ENCODE assay signal across 37 cellular contexts in the genomic region with DNA sequence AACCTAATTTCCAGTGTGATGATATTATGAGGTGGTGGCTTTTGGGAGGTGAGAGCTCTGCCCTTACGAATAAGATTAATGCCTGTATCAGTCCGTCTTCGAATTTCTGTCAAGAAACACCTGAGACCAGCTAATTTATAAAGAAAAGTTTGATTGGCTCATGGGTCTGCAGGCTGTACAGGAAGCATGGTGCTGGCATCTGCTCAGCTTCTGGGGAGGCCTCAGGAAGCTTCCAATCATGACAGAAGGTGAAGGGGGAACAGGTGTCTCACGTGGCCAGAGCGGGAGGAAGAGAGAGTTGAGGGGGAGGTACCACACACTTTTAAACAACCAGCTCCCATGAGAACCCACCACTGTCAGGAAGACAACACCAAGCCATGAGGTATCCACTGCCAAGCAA. TPM values are rescaled to one million over a fixed set of nuclear protein-coding genes. Genes with fewer than 3 reads are reported as not detected.
"Had no signal": no experiment of that assay in that cellular context is flagged by ENCODE, and none has a peak within 500 bp of the region (broad histone marks: within the 10 kb centered on the region; RNA-seq: fewer than 3 reads in every experiment).

No MANE protein-coding gene starts in this region.

- H3K9me3 ChIP-seq: MG63, Peyer's patch, SJSA1, SK-N-SH had no signal

- H3K27ac ChIP-seq: Peyer's patch, SJSA1, VCaP had no signal

- H3K27ac Mint-ChIP-seq: activated CD4-positive, alpha-beta memory T cell treated with anti-CD3 and anti-CD28 coated beads, Interleukin-2, amount 10 ng/mL, durations not matched to agents 7 days and 5 days; activated CD8-positive, alpha-beta memory T cell treated with anti-CD3 and anti-CD28 coated beads, Interleukin-2, amount 10 ng/mL, durations not matched to agents 7 days and 5 days; activated naive CD4-positive, alpha-beta T cell treated with anti-CD3 and anti-CD28 coated beads, Interleukin-2, amount 50 U/mL, for 24 hours; activated T-cell treated with anti-CD3 and anti-CD28 coated beads, Interleukin-2, amount 50 U/mL, for 72 hours; activated T-helper 17 cell treated with anti-CD3 and anti-CD28 coated beads, Interleukin-2, amount 50 U/mL, for 72 hours had no signal

- H3K9ac ChIP-seq: SK-N-SH had no signal

- H3K27me3 ChIP-seq: brain microvascular endothelial cell, MG63, Peyer's patch, SJSA1 had no signal

- H3K4me3 Mint-ChIP-seq: activated CD4-positive, alpha-beta memory T cell treated with anti-CD3 and anti-CD28 coated beads, Interleukin-2, amount 10 ng/mL, durations not matched to agents 7 days and 5 days; activated CD8-positive, alpha-beta memory T cell treated with anti-CD3 and anti-CD28 coated beads, Interleukin-2, amount 10 ng/mL, durations not matched to agents 7 days and 5 days; activated naive CD4-positive, alpha-beta T cell treated with anti-CD3 and anti-CD28 coated beads, Interleukin-2, amount 50 U/mL, for 24 hours; activated T-cell treated with anti-CD3 and anti-CD28 coated beads, Interleukin-2, amount 50 U/mL, for 72 hours; activated T-helper 17 cell treated with anti-CD3 and anti-CD28 coated beads, Interleukin-2, amount 50 U/mL, for 72 hours had no signal

- H3K4me2 ChIP-seq: SK-N-SH had no signal

- H3K36me3 ChIP-seq: brain microvascular endothelial cell, MG63, Peyer's patch, SJSA1 had no signal

- H3K9me3 Mint-ChIP-seq: activated naive CD4-positive, alpha-beta T cell treated with anti-CD3 and anti-CD28 coated beads, Interleukin-2, amount 50 U/mL, for 24 hours; activated T-helper 17 cell treated with anti-CD3 and anti-CD28 coated beads, Interleukin-2, amount 50 U/mL, for 72 hours had no signal

- DNase-seq: activated CD4-positive, alpha-beta memory T cell treated with anti-CD3 and anti-CD28 coated beads, Interleukin-2, amount 10 ng/mL, durations not matched to agents 7 days and 5 days; activated CD4-positive, alpha-beta T cell treated with anti-CD3 and anti-CD28 coated beads for 1 hour; activated CD4-positive, alpha-beta T cell treated with anti-CD3 and anti-CD28 coated beads for 48 hours; activated CD4-positive, CD25-positive, alpha-beta regulatory T cell; activated CD8-positive, alpha-beta memory T cell treated with anti-CD3 and anti-CD28 coated beads for 24 hours; activated CD8-positive, alpha-beta memory T cell treated with anti-CD3 and anti-CD28 coated beads, Interleukin-2, amount 10 ng/mL, durations not matched to agents 7 days and 5 days; activated effector memory CD4-positive, alpha-beta T cell treated with anti-CD3 and anti-CD28 coated beads, Interleukin-2, amount 50 U/mL, for 16 hours; activated naive CD4-positive, alpha-beta T cell; activated T-cell treated with anti-CD3 and anti-CD28 coated beads, Interleukin-2, amount 50 U/mL, for 1 hour; activated T-cell treated with anti-CD3 and anti-CD28 coated beads, Interleukin-2, amount 50 U/mL, for 72 hours; anterior cingulate cortex; brain microvascular endothelial cell; central memory CD4-positive, alpha-beta T cell; Kasumi-1; KG1; MG63; NCI-H1048; NCI-H1105 treated with DMSO at 0.1 percent for 48 hours; NCI-H1436; NCI-H1694 treated with DMSO at 0.1 percent for 48 hours; NCI-H2029; NCI-H510A; NCI-H526; NCI-H748 treated with DMSO at 0.1 percent for 48 hours; NK-92 treated with Interleukin-12 subunit alpha and Interleukin-12 subunit beta, amount 100 ng/mL, for 24 hours; PC-3; Peyer's patch; RPMI8226; SHP77 treated with DMSO at 0.1 percent for 48 hours; SK-N-SH; T-helper 2 cell; T-helper 9 cell had no signal

- H3K4me3 ChIP-seq: MG63, Peyer's patch, SJSA1 had no signal

RNA-seq across cellular contexts. Expression of a gene that starts 46.9 kb away (rescaled TPM):
- total RNA-seq: activated CD4-positive, alpha-beta memory T cell treated with anti-CD3 and anti-CD28 coated beads, Interleukin-2, amount 10 ng/mL, durations not matched to agents 7 days and 5 days; activated CD8-positive, alpha-beta memory T cell treated with anti-CD3 and anti-CD28 coated beads, Interleukin-2, amount 10 ng/mL, durations not matched to agents 7 days and 5 days; activated T-helper 17 cell treated with anti-CD3 and anti-CD28 coated beads, Interleukin-2, amount 50 U/mL, for 72 hours; cerebellum; PC-3; Peyer's patch; SJSA1 had no signal
